In genomic region chr5:1946122-1946677, GRCh38 we compare ENCODE assay signal across 24 cellular contexts.
"Had no signal": no experiment of that assay in that cellular context is flagged by ENCODE, and none has a peak within 500 bp of the region (broad histone marks: within the 10 kb centered on the region; RNA-seq: fewer than 3 reads in every experiment).

No MANE protein-coding gene starts in this region.

- H3K9me3 ChIP-seq: breast epithelium, colonic mucosa, pancreas, prostate gland, suprapubic skin, transverse colon, uterus had no signal

- H3K27me3 ChIP-seq: breast epithelium, colonic mucosa, pancreas, suprapubic skin, transverse colon, uterus had no signal

- H3K27ac ChIP-seq: breast epithelium, colonic mucosa, pancreas, prostate gland, suprapubic skin, transverse colon, uterus had no signal

- DNase-seq: activated CD4-positive, alpha-beta T cell treated with anti-CD3 and anti-CD28 coated beads for 36 hours; activated CD4-positive, CD25-positive, alpha-beta regulatory T cell; activated CD8-positive, alpha-beta memory T cell treated with anti-CD3 and anti-CD28 coated beads, Interleukin-2, amount 10 ng/mL, durations not matched to agents 7 days and 5 days; activated CD8-positive, alpha-beta T cell treated with anti-CD3 and anti-CD28 coated beads, Interleukin-2, amount 10 ng/mL, durations not matched to agents 7 days and 5 days; activated naive CD8-positive, alpha-beta T cell treated with anti-CD3 and anti-CD28 coated beads, Interleukin-2, amount 50 U/mL, for 24 hours; activated T-cell treated with anti-CD3 and anti-CD28 coated beads, Interleukin-2, amount 50 U/mL, for 48 hours; amygdala; cerebellar nuclear complex; colonic mucosa; effector CD8-positive, alpha-beta T cell; glutamatergic neuron; mammary epithelial cell; naive B cell; retina; stimulated activated CD4-positive, alpha-beta T cell treated with anti-CD3 and anti-CD28 coated beads, Interleukin-15, amount 100 ng/mL, for 24 hours; stimulated activated CD4-positive, alpha-beta T cell treated with anti-CD3 and anti-CD28 coated beads, Interleukin-2, amount 100 ng/mL, for 24 hours; stimulated activated naive CD4-positive, alpha-beta T cell; T-helper 1 cell; transverse colon; uterus had no signal

- H3K4me3 ChIP-seq: breast epithelium, colonic mucosa, pancreas, prostate gland, suprapubic skin, transverse colon, uterus had no signal

- ATAC-seq: activated CD4-positive, alpha-beta T cell treated with anti-CD3 and anti-CD28 coated beads for 36 hours; activated CD8-positive, alpha-beta memory T cell treated with anti-CD3 and anti-CD28 coated beads, Interleukin-2, amount 10 ng/mL, durations not matched to agents 7 days and 5 days; activated CD8-positive, alpha-beta T cell treated with anti-CD3 and anti-CD28 coated beads, Interleukin-2, amount 10 ng/mL, durations not matched to agents 7 days and 5 days; activated naive CD8-positive, alpha-beta T cell treated with anti-CD3 and anti-CD28 coated beads, Interleukin-2, amount 50 U/mL, for 24 hours; pancreas had no signal

- H3K4me1 ChIP-seq: breast epithelium, colonic mucosa, pancreas, prostate gland, transverse colon, uterus had no signal

- H3K36me3 ChIP-seq: breast epithelium, colonic mucosa, pancreas, prostate gland, suprapubic skin, transverse colon, uterus had no signal
